Comparison of ENCODE assay signal across 1 cellular context in the genomic region with DNA sequence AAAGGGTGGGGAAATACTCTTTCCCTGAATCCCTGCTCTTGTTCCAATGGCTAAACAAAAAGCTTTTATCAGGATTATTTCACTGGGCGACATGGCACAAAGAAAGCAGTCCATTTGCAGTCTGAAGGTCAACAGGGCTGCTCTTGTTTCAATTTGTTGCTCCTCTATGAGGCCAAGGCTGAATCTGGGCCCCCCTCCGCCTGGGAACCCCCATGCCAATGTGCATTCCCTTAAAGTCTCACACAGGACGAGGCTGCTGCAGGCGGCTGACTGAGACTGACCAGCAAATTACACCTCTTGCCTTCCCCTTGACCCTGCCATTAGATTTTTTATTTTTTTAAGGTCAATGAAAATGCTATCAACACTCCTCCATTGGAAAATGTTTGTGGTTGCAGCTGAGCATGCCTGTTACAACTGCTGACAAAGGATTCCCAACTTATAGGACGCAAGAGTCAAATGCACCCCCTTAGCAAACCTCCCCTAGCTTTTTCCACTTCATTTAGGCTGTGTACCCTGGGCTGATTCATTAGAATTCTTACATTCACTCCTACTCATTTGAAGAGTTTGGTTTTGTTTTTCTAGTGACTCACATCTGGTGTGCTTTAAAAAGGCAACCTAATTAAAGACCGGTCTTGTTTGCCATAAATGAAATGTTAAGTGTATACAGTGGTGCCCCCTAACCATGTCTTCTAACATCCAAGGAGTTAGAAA.
TF ChIP-seq lines count a peak whose summit lies in the region.

No MANE protein-coding gene starts in this region.

TF ChIP-seq in HepG2, 621 proteins besides CTCF, POLR2A, EP300 and RAD21 (continued from another document):
- TF ChIP-seq, protein P1, sequence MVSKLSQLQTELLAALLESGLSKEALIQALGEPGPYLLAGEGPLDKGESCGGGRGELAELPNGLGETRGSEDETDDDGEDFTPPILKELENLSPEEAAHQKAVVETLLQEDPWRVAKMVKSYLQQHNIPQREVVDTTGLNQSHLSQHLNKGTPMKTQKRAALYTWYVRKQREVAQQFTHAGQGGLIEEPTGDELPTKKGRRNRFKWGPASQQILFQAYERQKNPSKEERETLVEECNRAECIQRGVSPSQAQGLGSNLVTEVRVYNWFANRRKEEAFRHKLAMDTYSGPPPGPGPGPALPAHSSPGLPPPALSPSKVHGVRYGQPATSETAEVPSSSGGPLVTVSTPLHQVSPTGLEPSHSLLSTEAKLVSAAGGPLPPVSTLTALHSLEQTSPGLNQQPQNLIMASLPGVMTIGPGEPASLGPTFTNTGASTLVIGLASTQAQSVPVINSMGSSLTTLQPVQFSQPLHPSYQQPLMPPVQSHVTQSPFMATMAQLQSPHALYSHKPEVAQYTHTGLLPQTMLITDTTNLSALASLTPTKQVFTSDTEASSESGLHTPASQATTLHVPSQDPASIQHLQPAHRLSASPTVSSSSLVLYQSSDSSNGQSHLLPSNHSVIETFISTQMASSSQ (IDR thresholded peaks at IDR 0.05; ENCODE audit: low read depth): no peak
- TF ChIP-seq, protein P1 (CRISPR knock-in tag; IDR thresholded peaks at IDR 0.05; ENCODE audit: borderline replicate concordance): peak; percentile 39; the same call in 1 of the 2 replicates
- TF ChIP-seq ZNF589 (CRISPR knock-in tag; conservative IDR thresholded peaks at IDR 0.05) (no peak), RXRB (CRISPR knock-in tag; IDR thresholded peaks at IDR 0.05; ENCODE audit: borderline replicate concordance) (peak; percentile 44; the same call in 1 of the 2 replicates), ISL2 (CRISPR knock-in tag; IDR thresholded peaks at IDR 0.05) (0 out of 2 replicates have a peak, but pooled peaks have one; percentile 56), ZMYM4 (CRISPR knock-in tag; IDR thresholded peaks at IDR 0.05) (peak; percentile 42; the same call in 1 of the 2 replicates), GLI4 (CRISPR knock-in tag; IDR thresholded peaks at IDR 0.05; ENCODE audit: borderline replicate concordance) (no peak), ZNF331 (CRISPR knock-in tag; IDR thresholded peaks at IDR 0.05) (peak; percentile 48), HOXA3 (CRISPR knock-in tag; IDR thresholded peaks at IDR 0.05) (peak; percentile 31; the same call in 1 of the 2 replicates), SIX1 (CRISPR knock-in tag; IDR thresholded peaks at IDR 0.05; ENCODE audit: borderline replicate concordance) (peak; percentile 33; the same call in 1 of the 2 replicates), ZNF552 (CRISPR knock-in tag; IDR thresholded peaks at IDR 0.05; ENCODE audit: borderline replicate concordance) (no peak), HNF4G (IDR thresholded peaks at IDR 0.05; ENCODE audit: borderline replicate concordance, low read depth, low read length) (peak; percentile 46; the same call in 1 of the 2 replicates), HNF4G (CRISPR knock-in tag; IDR thresholded peaks at IDR 0.05; ENCODE audit: borderline replicate concordance, low read depth) (no peak), NCOA2 (CRISPR knock-in tag; IDR thresholded peaks at IDR 0.05) (peak; percentile 61), BCL6 (CRISPR knock-in tag; IDR thresholded peaks at IDR 0.05) (peak; percentile 66), ZEB1 (IDR thresholded peaks at IDR 0.05; ENCODE audit: insufficient replicate concordance, low read depth) (no peak), THAP11 (CRISPR knock-in tag; IDR thresholded peaks at IDR 0.05) (no peak), GFI1 (CRISPR knock-in tag; IDR thresholded peaks at IDR 0.05; ENCODE audit: borderline replicate concordance) (no peak), SOX6 (IDR thresholded peaks at IDR 0.05) (no peak), SOX6 (CRISPR knock-in tag; IDR thresholded peaks at IDR 0.05) (peak; percentile 74), SMAD3 (CRISPR knock-in tag; IDR thresholded peaks at IDR 0.05) (0 out of 2 replicates have a peak, but pooled peaks have one; percentile 15), SOX5 (CRISPR knock-in tag; IDR thresholded peaks at IDR 0.05; ENCODE audit: borderline replicate concordance) (peak; percentile 70; the same call in 1 of the 2 replicates), TBX2 (CRISPR knock-in tag; IDR thresholded peaks at IDR 0.05; ENCODE audit: borderline replicate concordance) (peak; percentile 35; the same call in 1 of the 2 replicates), XRCC5 (optimal IDR thresholded peaks at IDR 0.05; ENCODE audit: low read length) (peak; percentile 42), EHMT2 (IDR thresholded peaks at IDR 0.05; ENCODE audit: borderline replicate concordance, low read depth, low read length) (no peak; the same call in 1 of the 2 replicates), HNF4A (CRISPR knock-in tag; IDR thresholded peaks at IDR 0.05) (peak; percentile 56), ZNF12 (CRISPR knock-in tag; IDR thresholded peaks at IDR 0.05) (peak; percentile 75), ZNF7 (CRISPR knock-in tag; IDR thresholded peaks at IDR 0.05) (peak; percentile 92), JARID2 (CRISPR knock-in tag; IDR thresholded peaks at IDR 0.05; ENCODE audit: insufficient replicate concordance) (no peak), ZNF30 (CRISPR knock-in tag; IDR thresholded peaks at IDR 0.05) (no peak)
- TF ChIP-seq, protein P2, sequence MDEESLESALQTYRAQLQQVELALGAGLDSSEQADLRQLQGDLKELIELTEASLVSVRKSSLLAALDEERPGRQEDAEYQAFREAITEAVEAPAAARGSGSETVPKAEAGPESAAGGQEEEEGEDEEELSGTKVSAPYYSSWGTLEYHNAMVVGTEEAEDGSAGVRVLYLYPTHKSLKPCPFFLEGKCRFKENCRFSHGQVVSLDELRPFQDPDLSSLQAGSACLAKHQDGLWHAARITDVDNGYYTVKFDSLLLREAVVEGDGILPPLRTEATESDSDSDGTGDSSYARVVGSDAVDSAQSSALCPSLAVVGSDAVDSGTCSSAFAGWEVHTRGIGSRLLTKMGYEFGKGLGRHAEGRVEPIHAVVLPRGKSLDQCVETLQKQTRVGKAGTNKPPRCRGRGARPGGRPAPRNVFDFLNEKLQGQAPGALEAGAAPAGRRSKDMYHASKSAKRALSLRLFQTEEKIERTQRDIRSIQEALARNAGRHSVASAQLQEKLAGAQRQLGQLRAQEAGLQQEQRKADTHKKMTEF (CRISPR knock-in tag; IDR thresholded peaks at IDR 0.05): 0 out of 2 replicates have a peak, but pooled peaks have one; percentile 16
- TF ChIP-seq, protein P3, sequence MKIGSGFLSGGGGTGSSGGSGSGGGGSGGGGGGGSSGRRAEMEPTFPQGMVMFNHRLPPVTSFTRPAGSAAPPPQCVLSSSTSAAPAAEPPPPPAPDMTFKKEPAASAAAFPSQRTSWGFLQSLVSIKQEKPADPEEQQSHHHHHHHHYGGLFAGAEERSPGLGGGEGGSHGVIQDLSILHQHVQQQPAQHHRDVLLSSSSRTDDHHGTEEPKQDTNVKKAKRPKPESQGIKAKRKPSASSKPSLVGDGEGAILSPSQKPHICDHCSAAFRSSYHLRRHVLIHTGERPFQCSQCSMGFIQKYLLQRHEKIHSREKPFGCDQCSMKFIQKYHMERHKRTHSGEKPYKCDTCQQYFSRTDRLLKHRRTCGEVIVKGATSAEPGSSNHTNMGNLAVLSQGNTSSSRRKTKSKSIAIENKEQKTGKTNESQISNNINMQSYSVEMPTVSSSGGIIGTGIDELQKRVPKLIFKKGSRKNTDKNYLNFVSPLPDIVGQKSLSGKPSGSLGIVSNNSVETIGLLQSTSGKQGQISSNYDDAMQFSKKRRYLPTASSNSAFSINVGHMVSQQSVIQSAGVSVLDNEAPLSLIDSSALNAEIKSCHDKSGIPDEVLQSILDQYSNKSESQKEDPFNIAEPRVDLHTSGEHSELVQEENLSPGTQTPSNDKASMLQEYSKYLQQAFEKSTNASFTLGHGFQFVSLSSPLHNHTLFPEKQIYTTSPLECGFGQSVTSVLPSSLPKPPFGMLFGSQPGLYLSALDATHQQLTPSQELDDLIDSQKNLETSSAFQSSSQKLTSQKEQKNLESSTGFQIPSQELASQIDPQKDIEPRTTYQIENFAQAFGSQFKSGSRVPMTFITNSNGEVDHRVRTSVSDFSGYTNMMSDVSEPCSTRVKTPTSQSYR (CRISPR knock-in tag; IDR thresholded peaks at IDR 0.05; ENCODE audit: borderline replicate concordance): 0 out of 2 replicates have a peak, but pooled peaks have one; percentile 17
- TF ChIP-seq, protein P4, sequence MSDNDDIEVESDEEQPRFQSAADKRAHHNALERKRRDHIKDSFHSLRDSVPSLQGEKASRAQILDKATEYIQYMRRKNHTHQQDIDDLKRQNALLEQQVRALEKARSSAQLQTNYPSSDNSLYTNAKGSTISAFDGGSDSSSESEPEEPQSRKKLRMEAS (IDR thresholded peaks at IDR 0.05): peak; percentile 45; the same call in 1 of the 2 replicates
- TF ChIP-seq, protein P5, sequence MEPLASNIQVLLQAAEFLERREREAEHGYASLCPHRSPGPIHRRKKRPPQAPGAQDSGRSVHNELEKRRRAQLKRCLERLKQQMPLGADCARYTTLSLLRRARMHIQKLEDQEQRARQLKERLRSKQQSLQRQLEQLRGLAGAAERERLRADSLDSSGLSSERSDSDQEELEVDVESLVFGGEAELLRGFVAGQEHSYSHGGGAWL (CRISPR knock-in tag; IDR thresholded peaks at IDR 0.05): no peak
- TF ChIP-seq, protein P6, sequence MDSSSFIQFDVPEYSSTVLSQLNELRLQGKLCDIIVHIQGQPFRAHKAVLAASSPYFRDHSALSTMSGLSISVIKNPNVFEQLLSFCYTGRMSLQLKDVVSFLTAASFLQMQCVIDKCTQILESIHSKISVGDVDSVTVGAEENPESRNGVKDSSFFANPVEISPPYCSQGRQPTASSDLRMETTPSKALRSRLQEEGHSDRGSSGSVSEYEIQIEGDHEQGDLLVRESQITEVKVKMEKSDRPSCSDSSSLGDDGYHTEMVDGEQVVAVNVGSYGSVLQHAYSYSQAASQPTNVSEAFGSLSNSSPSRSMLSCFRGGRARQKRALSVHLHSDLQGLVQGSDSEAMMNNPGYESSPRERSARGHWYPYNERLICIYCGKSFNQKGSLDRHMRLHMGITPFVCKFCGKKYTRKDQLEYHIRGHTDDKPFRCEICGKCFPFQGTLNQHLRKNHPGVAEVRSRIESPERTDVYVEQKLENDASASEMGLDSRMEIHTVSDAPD (CRISPR knock-in tag; IDR thresholded peaks at IDR 0.05): no peak
- TF ChIP-seq, protein P7, sequence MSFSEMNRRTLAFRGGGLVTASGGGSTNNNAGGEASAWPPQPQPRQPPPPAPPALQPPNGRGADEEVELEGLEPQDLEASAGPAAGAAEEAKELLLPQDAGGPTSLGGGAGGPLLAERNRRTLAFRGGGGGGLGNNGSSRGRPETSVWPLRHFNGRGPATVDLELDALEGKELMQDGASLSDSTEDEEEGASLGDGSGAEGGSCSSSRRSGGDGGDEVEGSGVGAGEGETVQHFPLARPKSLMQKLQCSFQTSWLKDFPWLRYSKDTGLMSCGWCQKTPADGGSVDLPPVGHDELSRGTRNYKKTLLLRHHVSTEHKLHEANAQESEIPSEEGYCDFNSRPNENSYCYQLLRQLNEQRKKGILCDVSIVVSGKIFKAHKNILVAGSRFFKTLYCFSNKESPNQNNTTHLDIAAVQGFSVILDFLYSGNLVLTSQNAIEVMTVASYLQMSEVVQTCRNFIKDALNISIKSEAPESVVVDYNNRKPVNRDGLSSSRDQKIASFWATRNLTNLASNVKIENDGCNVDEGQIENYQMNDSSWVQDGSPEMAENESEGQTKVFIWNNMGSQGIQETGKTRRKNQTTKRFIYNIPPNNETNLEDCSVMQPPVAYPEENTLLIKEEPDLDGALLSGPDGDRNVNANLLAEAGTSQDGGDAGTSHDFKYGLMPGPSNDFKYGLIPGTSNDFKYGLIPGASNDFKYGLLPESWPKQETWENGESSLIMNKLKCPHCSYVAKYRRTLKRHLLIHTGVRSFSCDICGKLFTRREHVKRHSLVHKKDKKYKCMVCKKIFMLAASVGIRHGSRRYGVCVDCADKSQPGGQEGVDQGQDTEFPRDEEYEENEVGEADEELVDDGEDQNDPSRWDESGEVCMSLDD (CRISPR knock-in tag; IDR thresholded peaks at IDR 0.05; ENCODE audit: borderline replicate concordance): 0 out of 2 replicates have a peak, but pooled peaks have one; percentile 56
- TF ChIP-seq, protein P8, sequence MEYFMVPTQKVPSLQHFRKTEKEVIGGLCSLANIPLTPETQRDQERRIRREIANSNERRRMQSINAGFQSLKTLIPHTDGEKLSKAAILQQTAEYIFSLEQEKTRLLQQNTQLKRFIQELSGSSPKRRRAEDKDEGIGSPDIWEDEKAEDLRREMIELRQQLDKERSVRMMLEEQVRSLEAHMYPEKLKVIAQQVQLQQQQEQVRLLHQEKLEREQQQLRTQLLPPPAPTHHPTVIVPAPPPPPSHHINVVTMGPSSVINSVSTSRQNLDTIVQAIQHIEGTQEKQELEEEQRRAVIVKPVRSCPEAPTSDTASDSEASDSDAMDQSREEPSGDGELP (IDR thresholded peaks at IDR 0.05; ENCODE audit: borderline replicate concordance, low read depth): no peak
- TF ChIP-seq, protein P9, sequence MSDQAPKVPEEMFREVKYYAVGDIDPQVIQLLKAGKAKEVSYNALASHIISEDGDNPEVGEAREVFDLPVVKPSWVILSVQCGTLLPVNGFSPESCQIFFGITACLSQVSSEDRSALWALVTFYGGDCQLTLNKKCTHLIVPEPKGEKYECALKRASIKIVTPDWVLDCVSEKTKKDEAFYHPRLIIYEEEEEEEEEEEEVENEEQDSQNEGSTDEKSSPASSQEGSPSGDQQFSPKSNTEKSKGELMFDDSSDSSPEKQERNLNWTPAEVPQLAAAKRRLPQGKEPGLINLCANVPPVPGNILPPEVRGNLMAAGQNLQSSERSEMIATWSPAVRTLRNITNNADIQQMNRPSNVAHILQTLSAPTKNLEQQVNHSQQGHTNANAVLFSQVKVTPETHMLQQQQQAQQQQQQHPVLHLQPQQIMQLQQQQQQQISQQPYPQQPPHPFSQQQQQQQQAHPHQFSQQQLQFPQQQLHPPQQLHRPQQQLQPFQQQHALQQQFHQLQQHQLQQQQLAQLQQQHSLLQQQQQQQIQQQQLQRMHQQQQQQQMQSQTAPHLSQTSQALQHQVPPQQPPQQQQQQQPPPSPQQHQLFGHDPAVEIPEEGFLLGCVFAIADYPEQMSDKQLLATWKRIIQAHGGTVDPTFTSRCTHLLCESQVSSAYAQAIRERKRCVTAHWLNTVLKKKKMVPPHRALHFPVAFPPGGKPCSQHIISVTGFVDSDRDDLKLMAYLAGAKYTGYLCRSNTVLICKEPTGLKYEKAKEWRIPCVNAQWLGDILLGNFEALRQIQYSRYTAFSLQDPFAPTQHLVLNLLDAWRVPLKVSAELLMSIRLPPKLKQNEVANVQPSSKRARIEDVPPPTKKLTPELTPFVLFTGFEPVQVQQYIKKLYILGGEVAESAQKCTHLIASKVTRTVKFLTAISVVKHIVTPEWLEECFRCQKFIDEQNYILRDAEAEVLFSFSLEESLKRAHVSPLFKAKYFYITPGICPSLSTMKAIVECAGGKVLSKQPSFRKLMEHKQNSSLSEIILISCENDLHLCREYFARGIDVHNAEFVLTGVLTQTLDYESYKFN (CRISPR knock-in tag; conservative IDR thresholded peaks at IDR 0.05): peak; percentile 41; the same call in 1 of the 2 replicates
